In the genomic region with DNA sequence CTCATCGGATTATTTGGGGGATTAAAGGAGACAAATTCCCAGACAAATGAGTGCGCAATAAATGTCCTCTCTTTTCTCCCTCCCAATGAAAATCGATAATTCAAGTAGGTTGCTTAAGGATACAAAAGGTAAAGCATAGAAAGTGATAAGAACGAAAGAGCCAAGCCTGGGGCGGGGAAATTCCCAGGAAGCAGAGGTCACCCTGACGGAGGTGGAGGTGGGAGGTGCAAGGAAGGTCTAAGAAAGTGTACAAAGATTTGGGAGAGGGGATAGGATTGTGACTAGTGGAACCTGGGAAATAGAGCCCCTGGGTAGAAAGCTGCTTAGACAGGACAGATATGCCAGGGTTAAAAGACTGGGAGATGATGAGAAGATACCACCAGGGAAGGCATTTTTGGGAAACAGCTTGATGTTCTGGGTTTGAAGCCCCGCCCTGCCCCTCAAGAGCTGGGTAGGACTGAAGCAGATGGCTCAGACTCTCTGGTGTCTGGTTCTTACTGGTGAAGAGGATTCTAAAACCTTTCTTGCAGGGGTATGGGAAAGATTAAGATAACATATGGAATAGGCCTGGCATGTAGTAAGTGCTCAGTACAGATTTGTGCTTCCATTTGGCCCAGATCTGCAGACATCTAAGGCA, we compare ENCODE assay signal across 1 cellular context.
TF ChIP-seq lines count a peak whose summit lies in the region.

No MANE protein-coding gene starts in this region.

TF ChIP-seq in GM12878, 131 proteins besides CTCF, POLR2A, EP300 and RAD21 (continued from another document):
- TF ChIP-seq, protein P1, sequence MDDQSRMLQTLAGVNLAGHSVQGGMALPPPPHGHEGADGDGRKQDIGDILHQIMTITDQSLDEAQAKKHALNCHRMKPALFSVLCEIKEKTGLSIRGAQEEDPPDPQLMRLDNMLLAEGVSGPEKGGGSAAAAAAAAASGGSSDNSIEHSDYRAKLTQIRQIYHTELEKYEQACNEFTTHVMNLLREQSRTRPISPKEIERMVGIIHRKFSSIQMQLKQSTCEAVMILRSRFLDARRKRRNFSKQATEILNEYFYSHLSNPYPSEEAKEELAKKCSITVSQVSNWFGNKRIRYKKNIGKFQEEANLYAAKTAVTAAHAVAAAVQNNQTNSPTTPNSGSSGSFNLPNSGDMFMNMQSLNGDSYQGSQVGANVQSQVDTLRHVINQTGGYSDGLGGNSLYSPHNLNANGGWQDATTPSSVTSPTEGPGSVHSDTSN (IDR thresholded peaks at IDR 0.05; ENCODE audit: insufficient replicate concordance, low read depth, low read length): no peak
- TF ChIP-seq, protein P2, sequence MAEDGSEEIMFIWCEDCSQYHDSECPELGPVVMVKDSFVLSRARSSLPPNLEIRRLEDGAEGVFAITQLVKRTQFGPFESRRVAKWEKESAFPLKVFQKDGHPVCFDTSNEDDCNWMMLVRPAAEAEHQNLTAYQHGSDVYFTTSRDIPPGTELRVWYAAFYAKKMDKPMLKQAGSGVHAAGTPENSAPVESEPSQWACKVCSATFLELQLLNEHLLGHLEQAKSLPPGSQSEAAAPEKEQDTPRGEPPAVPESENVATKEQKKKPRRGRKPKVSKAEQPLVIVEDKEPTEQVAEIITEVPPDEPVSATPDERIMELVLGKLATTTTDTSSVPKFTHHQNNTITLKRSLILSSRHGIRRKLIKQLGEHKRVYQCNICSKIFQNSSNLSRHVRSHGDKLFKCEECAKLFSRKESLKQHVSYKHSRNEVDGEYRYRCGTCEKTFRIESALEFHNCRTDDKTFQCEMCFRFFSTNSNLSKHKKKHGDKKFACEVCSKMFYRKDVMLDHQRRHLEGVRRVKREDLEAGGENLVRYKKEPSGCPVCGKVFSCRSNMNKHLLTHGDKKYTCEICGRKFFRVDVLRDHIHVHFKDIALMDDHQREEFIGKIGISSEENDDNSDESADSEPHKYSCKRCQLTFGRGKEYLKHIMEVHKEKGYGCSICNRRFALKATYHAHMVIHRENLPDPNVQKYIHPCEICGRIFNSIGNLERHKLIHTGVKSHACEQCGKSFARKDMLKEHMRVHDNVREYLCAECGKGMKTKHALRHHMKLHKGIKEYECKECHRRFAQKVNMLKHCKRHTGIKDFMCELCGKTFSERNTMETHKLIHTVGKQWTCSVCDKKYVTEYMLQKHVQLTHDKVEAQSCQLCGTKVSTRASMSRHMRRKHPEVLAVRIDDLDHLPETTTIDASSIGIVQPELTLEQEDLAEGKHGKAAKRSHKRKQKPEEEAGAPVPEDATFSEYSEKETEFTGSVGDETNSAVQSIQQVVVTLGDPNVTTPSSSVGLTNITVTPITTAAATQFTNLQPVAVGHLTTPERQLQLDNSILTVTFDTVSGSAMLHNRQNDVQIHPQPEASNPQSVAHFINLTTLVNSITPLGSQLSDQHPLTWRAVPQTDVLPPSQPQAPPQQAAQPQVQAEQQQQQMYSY (CRISPR knock-in tag; IDR thresholded peaks at IDR 0.05): no peak
